18 cellular contexts compared by ENCODE assay signal in genomic region chr9:108047264-108047663, GRCh38.
DNase-seq lines count a peak whose midpoint lies in the region; ATAC-seq and TF ChIP-seq lines count a peak whose summit lies in the region.
"Had no signal": no experiment of that assay in that cellular context is flagged by ENCODE, and none has a peak within 500 bp of the region (broad histone marks: within the 10 kb centered on the region; RNA-seq: fewer than 3 reads in every experiment).

No MANE protein-coding gene starts in this region.

- no peak overlapping the region for H3K4me3 ChIP-seq in SK-N-SH (ENCODE audit: low read depth in 2 of 2, low read length in 1 of 2)
- no peak overlapping the region for H3K4me3 ChIP-seq in epithelial cell of esophagus (ENCODE audit: low read length)
- H3K4me3 ChIP-seq in HAP-1: no peak overlapping the region
- H3K4me3 ChIP-seq: K562 had no signal

- ATAC-seq in activated T-cell treated with anti-CD3 and anti-CD28 coated beads, Interleukin-2, amount 50 U/mL, for 4 hours: no peak
- ATAC-seq: K562 had no signal

- DNase-seq in GM04504 (ENCODE audit: low read depth): peak; percentile 55
- DNase-seq in SK-N-SH: no peak
- DNase-seq in epithelial cell of esophagus (ENCODE audit: low read depth): peak; percentile 73
- DNase-seq in iris pigment epithelial cell (ENCODE audit: low read depth): peak; percentile 38
- DNase-seq in HAP-1 (ENCODE audit: low spot score in 2 of 2): no peak
- no peak for DNase-seq in effector CD8-positive, alpha-beta T cell (lab: John Stamatoyannopoulos, UW)
- no peak for DNase-seq in activated T-cell treated with anti-CD3 and anti-CD28 coated beads, Interleukin-2, amount 50 U/mL, for 4 hours
- no peak for DNase-seq in activated CD4-positive, alpha-beta memory T cell treated with anti-CD3 and anti-CD28 coated beads for 36 hours
- DNase-seq: ACHN; Caco-2; CD4-positive, CD25-positive, alpha-beta regulatory T cell; HCEC 1CT; MV-4-11; NCI-H1417; NCI-H2029; NCI-H510A; NCI-H82 had no signal

- no peaks in the 10 kb centered on the region for H3K9me2 ChIP-seq in SK-N-SH

- no peak overlapping the region for H3K27ac ChIP-seq in SK-N-SH (ENCODE audit: low read depth in 2 of 2, low read length in 1 of 2)

- in situ Hi-C loops in HAP-1 (cut with MboI; ENCODE audit: low sequenced_read_pairs): no loop called here

- no peaks in the 10 kb centered on the region for H3K27me3 Mint-ChIP-seq in activated T-cell treated with anti-CD3 and anti-CD28 coated beads, Interleukin-2, amount 50 U/mL, for 4 hours (ENCODE audit: low read depth)
- no peaks in the 10 kb centered on the region for H3K27me3 Mint-ChIP-seq in activated CD4-positive, alpha-beta memory T cell treated with anti-CD3 and anti-CD28 coated beads for 36 hours
- H3K27me3 Mint-ChIP-seq: CD4-positive, CD25-positive, alpha-beta regulatory T cell had no signal

- no peaks in the 10 kb centered on the region for H3K27me3 ChIP-seq in SK-N-SH (ENCODE audit: insufficient read depth)
- H3K27me3 ChIP-seq in HAP-1 (ENCODE audit: low read depth): no peaks in the 10 kb centered on the region

- peaks cover 12% of the 10 kb centered on the region for H3K9me3 Mint-ChIP-seq in activated T-cell treated with anti-CD3 and anti-CD28 coated beads, Interleukin-2, amount 50 U/mL, for 4 hours
- peaks cover 16% of the 10 kb centered on the region for H3K9me3 Mint-ChIP-seq in activated CD4-positive, alpha-beta memory T cell treated with anti-CD3 and anti-CD28 coated beads for 36 hours

- H3K36me3 ChIP-seq in SK-N-SH (replicated peaks in 1 of 2; ENCODE audit: control insufficient read depth in 1 of 2, insufficient read depth in 2 of 2, low read length in 1 of 2): peaks cover 0 to 6% of the 10 kb centered on the region in 2 experiments
- no peaks in the 10 kb centered on the region for H3K36me3 ChIP-seq in HAP-1 (replicated peaks)

- peaks cover 18% of the 10 kb centered on the region for H3F3A ChIP-seq in SK-N-SH (replicated peaks; ENCODE audit: insufficient read depth)

- no peaks in the 10 kb centered on the region for H3K4me1 Mint-ChIP-seq in activated T-cell treated with anti-CD3 and anti-CD28 coated beads, Interleukin-2, amount 50 U/mL, for 4 hours (ENCODE audit: low read depth)
- H3K4me1 Mint-ChIP-seq in activated CD4-positive, alpha-beta memory T cell treated with anti-CD3 and anti-CD28 coated beads for 36 hours (ENCODE audit: low read depth): no peaks in the 10 kb centered on the region
- H3K4me1 Mint-ChIP-seq: CD4-positive, CD25-positive, alpha-beta regulatory T cell had no signal

- no peak overlapping the region for H3K9ac ChIP-seq in SK-N-SH

- CTCF ChIA-PET in SK-N-SH (lab: Yijun Ruan, JAX): no interaction called here
- CTCF ChIA-PET in activated CD4-positive, alpha-beta memory T cell treated with anti-CD3 and anti-CD28 coated beads for 36 hours (lab: Charles Lee): no interaction called here

- no peak; a peak in 1 of 4 replicates for TF ChIP-seq EP300 in SK-N-SH (IDR thresholded peaks at IDR 0.05; ENCODE audit: borderline replicate concordance in 1 of 2, low read depth in 1 of 2, low read length in 1 of 2)

- H3K4me2 ChIP-seq in SK-N-SH: no peak overlapping the region

- 33% methylated on average over 5 of the region's 5 CpGs for WGBS in SK-N-SH (ENCODE audit: low lambda C conversion rate)

- H3K9me3 ChIP-seq in SK-N-SH (0 out of 2 replicates have a peak, but pooled peaks cover 8% of the 10 kb centered on the region), HAP-1 (no peaks in the 10 kb centered on the region)

- H4K20me1 ChIP-seq in SK-N-SH (ENCODE audit: insufficient read depth): no peaks in the 10 kb centered on the region

- POLR2A ChIA-PET in SK-N-SH (lab: Yijun Ruan, JAX): no interaction called here
- POLR2A ChIA-PET in activated CD4-positive, alpha-beta memory T cell treated with anti-CD3 and anti-CD28 coated beads for 36 hours (lab: Charles Lee): no interaction called here

- no peaks in the 10 kb centered on the region for H3K36me3 Mint-ChIP-seq in activated T-cell treated with anti-CD3 and anti-CD28 coated beads, Interleukin-2, amount 50 U/mL, for 4 hours (ENCODE audit: insufficient read depth)
- no peaks in the 10 kb centered on the region for H3K36me3 Mint-ChIP-seq in activated CD4-positive, alpha-beta memory T cell treated with anti-CD3 and anti-CD28 coated beads for 36 hours
- H3K36me3 Mint-ChIP-seq: CD4-positive, CD25-positive, alpha-beta regulatory T cell had no signal

- H3K4me1 ChIP-seq in SK-N-SH (ENCODE audit: control insufficient read depth in 1 of 2, insufficient read depth in 2 of 2, low read depth in 1 of 2, low read length in 1 of 2) (peaks cover 0 to 6% of the 10 kb centered on the region in 2 experiments; a peak in 2 of 4 replicates), HAP-1 (0 out of 2 replicates have a peak, but pooled peaks cover 3% of the 10 kb centered on the region)
- H3K4me1 ChIP-seq: Caco-2 had no signal

- H3K27ac Mint-ChIP-seq in activated CD4-positive, alpha-beta memory T cell treated with anti-CD3 and anti-CD28 coated beads for 36 hours: no peak overlapping the region
- H3K27ac Mint-ChIP-seq: CD4-positive, CD25-positive, alpha-beta regulatory T cell had no signal

- intact Hi-C loops in activated CD4-positive, alpha-beta memory T cell treated with anti-CD3 and anti-CD28 coated beads for 36 hours (cut with micrococcal nuclease): no loop called here

- no peak for TF ChIP-seq RAD21 in SK-N-SH (IDR thresholded peaks at IDR 0.05; ENCODE audit: low read length)

- no peaks in the 10 kb centered on the region for H3K79me2 ChIP-seq in SK-N-SH (ENCODE audit: insufficient read depth)

- H3K4me3 Mint-ChIP-seq in activated T-cell treated with anti-CD3 and anti-CD28 coated beads, Interleukin-2, amount 50 U/mL, for 4 hours: no peak overlapping the region
- H3K4me3 Mint-ChIP-seq in activated CD4-positive, alpha-beta memory T cell treated with anti-CD3 and anti-CD28 coated beads for 36 hours: no peak overlapping the region
- H3K4me3 Mint-ChIP-seq: CD4-positive, CD25-positive, alpha-beta regulatory T cell had no signal

- TF ChIP-seq CTCF in SK-N-SH (IDR thresholded peaks at IDR 0.05) (no peak), epithelial cell of esophagus (IDR thresholded peaks at IDR 0.05; ENCODE audit: insufficient read depth, low read depth, low read length, missing control alignments) (no peak)

- H2AFZ ChIP-seq in SK-N-SH (ENCODE audit: low read depth): no peak overlapping the region

TF ChIP-seq in SK-N-SH, 30 proteins besides CTCF, POLR2A, EP300 and RAD21:
- peak; percentile 14; the same call in 1 of the 2 replicates for TF ChIP-seq FOSL2 (IDR thresholded peaks at IDR 0.05; ENCODE audit: borderline replicate concordance, low read depth)
- TF ChIP-seq TCF12 (IDR thresholded peaks at IDR 0.05): peak; percentile 55; the same call in 1 of the 2 replicates
- peak; percentile 6; the same call in 1 of the 2 replicates for TF ChIP-seq JUND (IDR thresholded peaks at IDR 0.05)
- TF ChIP-seq TAF1 (IDR thresholded peaks at IDR 0.05; ENCODE audit: borderline replicate concordance, low read depth, low read length): no peak

Comparison
In these comparisons a context has a peak if more than half of its experiments do, and no peak if none do; other contexts are left out.
1. DNase-seq: peak in GM04504 (single experiment), epithelial cell of esophagus (single experiment) and iris pigment epithelial cell (single experiment); none in SK-N-SH (single experiment), HAP-1 (0 of 2), effector CD8-positive, alpha-beta T cell (single experiment), activated T-cell treated with anti-CD3 and anti-CD28 coated beads, Interleukin-2, amount 50 U/mL, for 4 hours (single experiment) and activated CD4-positive, alpha-beta memory T cell treated with anti-CD3 and anti-CD28 coated beads for 36 hours (single experiment).